ENCODE assay signal across 8 cellular contexts in genomic region chr12:89947437-89948265, GRCh38.
DNase-seq lines count a peak whose midpoint lies in the region; FAIRE-seq and TF ChIP-seq lines count a peak whose summit lies in the region.

No MANE protein-coding gene starts in this region.

- H3K27ac ChIP-seq in RWPE1, result peak overlapping the region; percentile 27; the same call in 1 of the 2 replicates

- peaks cover 14% of the 10 kb centered on the region for H3K4me1 Mint-ChIP-seq in activated T-helper 2 cell treated with anti-CD3 and anti-CD28 coated beads, Interferon-gamma antibody, Interleukin-2, Interleukin-4, amounts not matched to agents 10 μg/mL and 5 μg/mL and 100 μg/mL, durations not matched to agents 14 hours and 24 hours and 36 hours (ENCODE audit: low read depth)

- peak; percentile 96 for FAIRE-seq in H54 (lab: Jason Lieb, UNC)

- peaks cover 2% of the 10 kb centered on the region for H3K27me3 Mint-ChIP-seq in activated T-helper 2 cell treated with anti-CD3 and anti-CD28 coated beads, Interferon-gamma antibody, Interleukin-2, Interleukin-4, amounts not matched to agents 10 μg/mL and 5 μg/mL and 100 μg/mL, durations not matched to agents 14 hours and 24 hours and 36 hours (ENCODE audit: low read depth)

- H3K4me3 ChIP-seq in fibroblast of the aortic adventitia (ENCODE audit: low read depth, low read length) (no peak overlapping the region), skeletal muscle cell (ENCODE audit: low read depth, low read length) (no peak overlapping the region)

- no peaks in the 10 kb centered on the region for H3K36me3 Mint-ChIP-seq in activated T-helper 2 cell treated with anti-CD3 and anti-CD28 coated beads, Interferon-gamma antibody, Interleukin-2, Interleukin-4, amounts not matched to agents 10 μg/mL and 5 μg/mL and 100 μg/mL, durations not matched to agents 14 hours and 24 hours and 36 hours (ENCODE audit: low read depth)

- CTCF ChIA-PET in RWPE1 (lab: Yijun Ruan, JAX), result interaction anchor here (0.5 kb wide), 1 partner anchor 11 kb away, joined by 7 read pairs; no protein-coding TSS in a partner anchor

- no peaks in the 10 kb centered on the region for H3K9me3 Mint-ChIP-seq in activated T-helper 2 cell treated with anti-CD3 and anti-CD28 coated beads, Interferon-gamma antibody, Interleukin-2, Interleukin-4, amounts not matched to agents 10 μg/mL and 5 μg/mL and 100 μg/mL, durations not matched to agents 14 hours and 24 hours and 36 hours

- no peak overlapping the region for H3K4me3 Mint-ChIP-seq in activated T-helper 2 cell treated with anti-CD3 and anti-CD28 coated beads, Interferon-gamma antibody, Interleukin-2, Interleukin-4, amounts not matched to agents 10 μg/mL and 5 μg/mL and 100 μg/mL, durations not matched to agents 14 hours and 24 hours and 36 hours (ENCODE audit: low read depth)

- DNase-seq in H54 (ENCODE audit: insufficient read length, low spot score) (peak; percentile 16), RWPE1 (ENCODE audit: low spot score) (peak; percentile 82), fibroblast of the aortic adventitia (ENCODE audit: low read depth) (peak; percentile 94), skeletal muscle cell (ENCODE audit: low read depth) (peak; percentile 80), DMS79 (lab: John Stamatoyannopoulos, UW) (no peak), GOT3 (lab: John Stamatoyannopoulos, UW) (no peak), NCI-H2171 (lab: John Stamatoyannopoulos, UW) (no peak)
- no peak for DNase-seq in activated T-helper 2 cell treated with anti-CD3 and anti-CD28 coated beads, Interferon-gamma antibody, Interleukin-2, Interleukin-4, amounts not matched to agents 10 μg/mL and 5 μg/mL and 100 μg/mL, durations not matched to agents 14 hours and 24 hours and 36 hours (ENCODE audit: low spot score)

- no peak overlapping the region for H3K27ac Mint-ChIP-seq in activated T-helper 2 cell treated with anti-CD3 and anti-CD28 coated beads, Interferon-gamma antibody, Interleukin-2, Interleukin-4, amounts not matched to agents 10 μg/mL and 5 μg/mL and 100 μg/mL, durations not matched to agents 14 hours and 24 hours and 36 hours

- no peak for TF ChIP-seq CTCF in RWPE1 (conservative IDR thresholded peaks at IDR 0.05; ENCODE audit: low read depth)
- no peak for TF ChIP-seq CTCF in fibroblast of the aortic adventitia (IDR thresholded peaks at IDR 0.05; ENCODE audit: insufficient read depth, low read length)

- POLR2A ChIA-PET in RWPE1 (lab: Yijun Ruan, JAX; ENCODE audit: low non-redundant PET), result no interaction called here

- no peak for TF ChIP-seq POLR2A in H54 (IDR thresholded peaks at IDR 0.05; ENCODE audit: low read depth, low read length)

- intact Hi-C loops in activated T-helper 2 cell treated with anti-CD3 and anti-CD28 coated beads, Interferon-gamma antibody, Interleukin-2, Interleukin-4, amounts not matched to agents 10 μg/mL and 5 μg/mL and 100 μg/mL, durations not matched to agents 14 hours and 24 hours and 36 hours (cut with micrococcal nuclease), result no loop called here

Comparison
In these comparisons a context has a peak if more than half of its experiments do, and no peak if none do; other contexts are left out.
1. DNase-seq: peak in H54 (single experiment), RWPE1 (single experiment), fibroblast of the aortic adventitia (single experiment) and skeletal muscle cell (single experiment); none in DMS79 (single experiment), GOT3 (single experiment), NCI-H2171 (single experiment) and activated T-helper 2 cell treated with anti-CD3 and anti-CD28 coated beads, Interferon-gamma antibody, Interleukin-2, Interleukin-4, amounts not matched to agents 10 μg/mL and 5 μg/mL and 100 μg/mL, durations not matched to agents 14 hours and 24 hours and 36 hours (single experiment).